ENCODE assay signal across 18 cellular contexts in genomic region chr18:11497585-11497984, GRCh38.
DNase-seq lines count a peak whose midpoint lies in the region; ATAC-seq lines count a peak whose summit lies in the region.
"Had no signal": no experiment of that assay in that cellular context is flagged by ENCODE, and none has a peak within 500 bp of the region (broad histone marks: within the 10 kb centered on the region; RNA-seq: fewer than 3 reads in every experiment).

No MANE protein-coding gene starts in this region.

- intact Hi-C loops in sciatic nerve (cut with DNase I), result no loop called here

- ATAC-seq in sciatic nerve (peak; percentile 91), HG02588 (IDR thresholded peaks at IDR 0.05; ENCODE audit: unreplicated experiment) (no peak), HG02759 (IDR thresholded peaks at IDR 0.05; ENCODE audit: unreplicated experiment) (no peak)
- ATAC-seq: activated naive CD4-positive, alpha-beta T cell treated with anti-CD3 and anti-CD28 coated beads, Interleukin-2, amount 50 U/mL, for 72 hours; activated T-cell treated with anti-CD3 and anti-CD28 coated beads, Interleukin-2, amount 50 U/mL, for 72 hours; body of pancreas; WTC11 had no signal

- DNase-seq in DMS 273 (lab: John Stamatoyannopoulos, UW; ENCODE audit: unreplicated experiment) (peak; percentile 36), DMS 273 treated with DMSO at 0.1 percent for 48 hours (lab: John Stamatoyannopoulos, UW) (no peak), LHCN-M2 (ENCODE audit: low read depth) (peak; percentile 83), fibroblast of gingiva (ENCODE audit: low read depth) (peak; percentile 77), sciatic nerve (ENCODE audit: low spot score) (no peak), NCI-H1105 treated with DMSO at 0.1 percent for 48 hours (lab: John Stamatoyannopoulos, UW) (no peak)
- DNase-seq: activated T-cell treated with anti-CD3 and anti-CD28 coated beads, Interleukin-2, amount 50 U/mL, for 72 hours; body of pancreas; DMS79; islet precursor cell; mesendoderm; MV-4-11; NCI-H2029 treated with DMSO at 0.1 percent for 48 hours; testis had no signal

Comparison
In these comparisons a context has a peak if more than half of its experiments do, and no peak if none do; other contexts are left out.
1. DNase-seq: peak in DMS 273 (single experiment), LHCN-M2 (single experiment) and fibroblast of gingiva (single experiment); none in DMS 273 treated with DMSO at 0.1 percent for 48 hours (single experiment), sciatic nerve (single experiment) and NCI-H1105 treated with DMSO at 0.1 percent for 48 hours (single experiment).